9 cellular contexts compared by ENCODE assay signal in genomic region chr17:57985675-57985974, GRCh38. TPM values are rescaled to one million over a fixed set of nuclear protein-coding genes. Genes with fewer than 3 reads are reported as not detected.
DNase-seq lines count a peak whose midpoint lies in the region; ATAC-seq, FAIRE-seq and TF ChIP-seq lines count a peak whose summit lies in the region.
"Had no signal": no experiment of that assay in that cellular context is flagged by ENCODE, and none has a peak within 500 bp of the region (broad histone marks: within the 10 kb centered on the region; RNA-seq: fewer than 3 reads in every experiment).

No MANE protein-coding gene starts in this region.

- no peaks in the 10 kb centered on the region for H3K9me3 ChIP-seq in BE2C
- no peaks in the 10 kb centered on the region for H3K9me3 ChIP-seq in mammary epithelial cell (replicated peaks; ENCODE audit: insufficient read depth, low read length)
- H3K9me3 ChIP-seq in naive thymus-derived CD4-positive, alpha-beta T cell (ENCODE audit: control insufficient read depth in 2 of 3, low read length in 3 of 3), result no peaks in the 10 kb centered on the region

- peak overlapping the region; percentile 80 for H3K27ac ChIP-seq in mammary epithelial cell (ENCODE audit: insufficient read depth, low read depth, low read length)
- H3K27ac ChIP-seq in naive thymus-derived CD4-positive, alpha-beta T cell (ENCODE audit: low read depth, low read length), result peak overlapping the region; percentile 87

- DNase-seq in BE2C, result no peak
- DNase-seq in HTR-8/SVneo (ENCODE audit: insufficient read length, low spot score), result peak; percentile 86
- peak; percentile 82 for DNase-seq in mammary epithelial cell
- no peak for DNase-seq in naive thymus-derived CD4-positive, alpha-beta T cell
- no peak for DNase-seq in GM13977 (ENCODE audit: low spot score)
- no peak for DNase-seq in left colon
- no peak for DNase-seq in hypothalamus (lab: John Stamatoyannopoulos, UW)
- DNase-seq in activated gamma-delta T cell (lab: John Stamatoyannopoulos, UW), result no peak
- DNase-seq: activated effector memory CD4-positive, alpha-beta T cell treated with anti-CD3 and anti-CD28 coated beads, Interleukin-2, amount 50 U/mL, for 16 hours had no signal

- peak overlapping the region; percentile 87 for H3K4me3 ChIP-seq in BE2C (ENCODE audit: low read depth, low read length)
- H3K4me3 ChIP-seq in mammary epithelial cell (replicated peaks in 1 of 3; ENCODE audit: insufficient read depth in 1 of 3, low read depth in 2 of 3, low read length in 3 of 3), result peak overlapping the region in 2 of 3 experiments; percentile 31 to 75
- no peak overlapping the region for H3K4me3 ChIP-seq in naive thymus-derived CD4-positive, alpha-beta T cell (ENCODE audit: low read length)

- H3K27me3 Mint-ChIP-seq in naive thymus-derived CD4-positive, alpha-beta T cell, result no peaks in the 10 kb centered on the region

- H3K27ac Mint-ChIP-seq in naive thymus-derived CD4-positive, alpha-beta T cell, result peak overlapping the region in 8 of 9 donors; percentile 19 to 87 (median 66)

- H3K27me3 ChIP-seq in BE2C, result no peaks in the 10 kb centered on the region
- no peaks in the 10 kb centered on the region for H3K27me3 ChIP-seq in mammary epithelial cell (ENCODE audit: insufficient read depth, low read length)
- H3K27me3 ChIP-seq in naive thymus-derived CD4-positive, alpha-beta T cell (ENCODE audit: control insufficient read depth in 2 of 2, insufficient read depth in 2 of 2, low read length in 2 of 2), result no peaks in the 10 kb centered on the region

- CTCF ChIA-PET in mammary epithelial cell (lab: Charles Lee; ENCODE audit: low non-redundant PET), result interaction anchor here (0.6 kb wide), 1 partner anchor 93 kb away, joined by 5 read pairs; no protein-coding TSS in a partner anchor
- CTCF ChIA-PET in naive thymus-derived CD4-positive, alpha-beta T cell (lab: Charles Lee), result interaction anchor here (1.0 to 2.3 kb wide), 5 partner anchors 9 to 128 kb away, joined by 3 to 17 read pairs (median 4); no protein-coding TSS in a partner anchor

- in situ Hi-C loops in mammary epithelial cell (cut with MboI; ENCODE audit: low sequenced_read_pairs in 2 of 2), result loop anchor here in 1 of 2 donors (25.0 kb wide), 1 partner anchor 873 kb away; no protein-coding TSS in a partner anchor
- in situ Hi-C loops in GM13977 (cut with MboI; ENCODE audit: low pct_unique_long_range_greater_than_20kb, low sequenced_read_pairs, unreplicated experiment), result no loop called here

- no TSS peak for BruUV-seq in mammary epithelial cell (replicated peaks; lab: Mats Ljungman, UMichigan)

- WGBS in mammary epithelial cell (ENCODE audit: low coverage, missing lambda C conversion rate), result 0% methylated on average over 1 of the region's 1 CpG

- peaks cover 15% of the 10 kb centered on the region for H3K4me1 ChIP-seq in BE2C
- H3K4me1 ChIP-seq in mammary epithelial cell (ENCODE audit: insufficient read depth, low read length), result peaks cover 27% of the 10 kb centered on the region
- H3K4me1 ChIP-seq in naive thymus-derived CD4-positive, alpha-beta T cell (ENCODE audit: control insufficient read depth in 2 of 2, insufficient read depth in 2 of 2, low read length in 2 of 2), result peaks cover 40 to 59% of the 10 kb centered on the region in 2 donors

- peaks cover 0 to 3% (median 0%) of the 10 kb centered on the region in 11 donors for H3K9me3 Mint-ChIP-seq in naive thymus-derived CD4-positive, alpha-beta T cell

- H3K36me3 ChIP-seq in BE2C (peaks cover 20% of the 10 kb centered on the region), mammary epithelial cell (ENCODE audit: insufficient read depth, low read length) (peaks cover 2% of the 10 kb centered on the region)
- H3K36me3 ChIP-seq in naive thymus-derived CD4-positive, alpha-beta T cell (ENCODE audit: control insufficient read depth in 2 of 3, insufficient read depth in 3 of 3, low read length in 3 of 3), result peaks cover 0 to 31% (median 5%) of the 10 kb centered on the region in 3 experiments

- H3K4me1 Mint-ChIP-seq in naive thymus-derived CD4-positive, alpha-beta T cell, result peaks cover 57 to 82% (median 78%) of the 10 kb centered on the region in 7 donors

- no peak for ATAC-seq in naive thymus-derived CD4-positive, alpha-beta T cell
- ATAC-seq in left colon, result no peak

- TF ChIP-seq CTCF in BE2C (IDR thresholded peaks at IDR 0.05; ENCODE audit: low read depth, low read length) (no peak), mammary epithelial cell (conservative IDR thresholded peaks at IDR 0.05 in 1 of 2, IDR thresholded peaks at IDR 0.05 in 1 of 2; ENCODE audit: extremely low read depth in 1 of 2, insufficient read depth in 1 of 2, low read depth in 1 of 2, low read length in 2 of 2) (no peak), GM13977 (IDR thresholded peaks at IDR 0.05; ENCODE audit: extremely low read depth, insufficient read depth, missing control alignments) (no peak)

- POLR2A ChIA-PET in naive thymus-derived CD4-positive, alpha-beta T cell (lab: Charles Lee), result interaction anchor here (1.0 to 3.7 kb wide), 5 partner anchors 13 to 136 kb away, joined by 3 to 26 read pairs (median 4); partner anchors contain the start of genes MRPS23 and SRSF1

- H2AFZ ChIP-seq in mammary epithelial cell (ENCODE audit: low read depth, low read length), result no peak overlapping the region

- peak overlapping the region; percentile 1 to 95 (median 64) for H3K4me3 Mint-ChIP-seq in naive thymus-derived CD4-positive, alpha-beta T cell

- intact Hi-C loops in mammary epithelial cell (cut with micrococcal nuclease), result loop anchor here (1.0 kb wide), 1 partner anchor 110 kb away; no protein-coding TSS in a partner anchor
- intact Hi-C loops in naive thymus-derived CD4-positive, alpha-beta T cell (cut with micrococcal nuclease), result loop anchor here (5.0 kb wide), 2 partner anchors 38 to 1073 kb away; partner anchors contain the start of gene TRIM25 (in 1 of the 2)
- intact Hi-C loops in left colon (cut with DNase I, micrococcal nuclease), result loop anchor here in 1 of 2 donors (10.0 kb wide), 1 partner anchor 91 kb away; no protein-coding TSS in a partner anchor

- peak overlapping the region; percentile 91 for H3K4me2 ChIP-seq in mammary epithelial cell (ENCODE audit: insufficient read depth, low read depth, low read length)

- H3K79me2 ChIP-seq in mammary epithelial cell (ENCODE audit: insufficient read depth, low read length), result peaks cover 70% of the 10 kb centered on the region

- peaks cover under 1 to 20% (median 13%) of the 10 kb centered on the region in 5 donors for H3K36me3 Mint-ChIP-seq in naive thymus-derived CD4-positive, alpha-beta T cell

- H3K9ac ChIP-seq in mammary epithelial cell (ENCODE audit: insufficient read depth, low read length), result no peak overlapping the region

- H4K20me1 ChIP-seq in mammary epithelial cell (ENCODE audit: insufficient read depth, low read length), result no peaks in the 10 kb centered on the region

- dilution Hi-C loops in mammary epithelial cell (cut with HindIII; ENCODE audit: low sequenced_read_pairs), result no loop called here

- peak; percentile 55 for FAIRE-seq in HTR-8/SVneo (lab: Jason Lieb, UNC)

RNA-seq across cellular contexts. Expression of gene VEZF1, which starts 2.4 kb away (rescaled TPM):
- polyA plus RNA-seq in BE2C (2012; ENCODE audit: insufficient read depth, insufficient read length, low read depth), result 58.5 TPM
- 10 to 100 TPM; 20.5 to 34.7 TPM for total RNA-seq in mammary epithelial cell
- 17.6 TPM for polyA plus RNA-seq in mammary epithelial cell
- polyA minus RNA-seq in mammary epithelial cell, result 20.1 TPM
- total RNA-seq in naive thymus-derived CD4-positive, alpha-beta T cell, result 10 to 100 TPM; 43.2 to 81.9 (median 46.3) TPM
- 10 to 100 TPM; 47.6 to 51.2 TPM for polyA plus RNA-seq in naive thymus-derived CD4-positive, alpha-beta T cell
- 10 to 100 TPM; 38.9 to 53.3 TPM for total RNA-seq in left colon

RNA-seq across cellular contexts. Expression of gene SRSF1, which starts 21.4 kb away (rescaled TPM):
- 266 TPM for polyA plus RNA-seq in BE2C (2012; ENCODE audit: insufficient read depth, insufficient read length, low read depth)
- total RNA-seq in mammary epithelial cell, result 100 to 1,000 TPM; 197 to 238 TPM
- polyA plus RNA-seq in mammary epithelial cell, result 137 TPM
- polyA minus RNA-seq in mammary epithelial cell, result 258 TPM
- total RNA-seq in naive thymus-derived CD4-positive, alpha-beta T cell, result 100 to 1,000 TPM; 115 to 362 (median 249) TPM
- polyA plus RNA-seq in naive thymus-derived CD4-positive, alpha-beta T cell, result 10 to 100 TPM; 48.7 to 49.3 TPM
- total RNA-seq in left colon, result 100 to 1,000 TPM; 148 to 159 TPM

RNA-seq across cellular contexts. Expression of gene CUEDC1, which starts 30.4 kb away (rescaled TPM):
- 19.9 TPM for polyA plus RNA-seq in BE2C (2012; ENCODE audit: insufficient read depth, insufficient read length, low read depth)
- 10 to 100 TPM in 1 of 2 donors, 1 to 10 TPM in 1; 1.8 to 14.4 TPM for total RNA-seq in mammary epithelial cell
- 9.2 TPM for polyA plus RNA-seq in mammary epithelial cell
- polyA minus RNA-seq in mammary epithelial cell, result 22.4 TPM
- 1 to 10 TPM in 3 of 5 experiments, under 1 TPM in 2; 0.10 to 7.7 (median 1.0) TPM for total RNA-seq in naive thymus-derived CD4-positive, alpha-beta T cell
- polyA plus RNA-seq in naive thymus-derived CD4-positive, alpha-beta T cell, result not detected
- 10 to 100 TPM; 16.5 to 29.6 TPM for total RNA-seq in left colon

Comparison
In these comparisons a context has a peak if more than half of its experiments do, and no peak if none do; other contexts are left out.
1. DNase-seq: peak in HTR-8/SVneo (single experiment) and mammary epithelial cell (single experiment); none in BE2C (single experiment), naive thymus-derived CD4-positive, alpha-beta T cell (0 of 9), GM13977 (single experiment), left colon (0 of 2), hypothalamus (0 of 51) and activated gamma-delta T cell (single experiment).